12 cellular contexts compared by ENCODE assay signal in genomic region chr7:116227678-116228239, GRCh38. TPM values are rescaled to one million over a fixed set of nuclear protein-coding genes. Genes with fewer than 3 reads are reported as not detected.
DNase-seq lines count a peak whose midpoint lies in the region; ATAC-seq and TF ChIP-seq lines count a peak whose summit lies in the region.
"Had no signal": no experiment of that assay in that cellular context is flagged by ENCODE, and none has a peak within 500 bp of the region (broad histone marks: within the 10 kb centered on the region; RNA-seq: fewer than 3 reads in every experiment).

No MANE protein-coding gene starts in this region.

- H3K4me2 ChIP-seq in GM23248 (ENCODE audit: unreplicated experiment) = peak overlapping the region; percentile 63

- no peak for TF ChIP-seq POLR2A in stomach (IDR thresholded peaks at IDR 0.05)

- 0% methylated on average over 2 of the region's 2 CpGs for WGBS in GM23248 (ENCODE audit: low coverage in 1 of 2, low lambda C conversion rate in 2 of 2, missing lambda C conversion rate in 2 of 2), 2 experiments
- WGBS in stomach, 5 donors = 64 to 81% (median 67%) methylated on average over 2 of the region's 2 CpGs

- H4K20me1 ChIP-seq in GM23248 (ENCODE audit: insufficient read depth) = no peaks in the 10 kb centered on the region

- no peak overlapping the region for H3K4me3 Mint-ChIP-seq in activated naive CD8-positive, alpha-beta T cell treated with anti-CD3 and anti-CD28 coated beads, Interleukin-2, amount 50 U/mL, for 24 hours

- H2AFZ ChIP-seq in GM23248 = no peak overlapping the region

- peak overlapping the region; percentile 67 for H3K27ac ChIP-seq in GM23248
- H3K27ac ChIP-seq in stomach = peak overlapping the region in 3 of 5 donors; percentile 47 to 84 (median 78)
- H3K27ac ChIP-seq: psoas muscle had no signal

- no peaks in the 10 kb centered on the region for H3K9me2 ChIP-seq in GM23248 (ENCODE audit: insufficient read depth)

- peaks cover 92% of the 10 kb centered on the region for H3K4me1 Mint-ChIP-seq in activated naive CD8-positive, alpha-beta T cell treated with anti-CD3 and anti-CD28 coated beads, Interleukin-2, amount 50 U/mL, for 24 hours

- H3K9me3 ChIP-seq in GM23248 (ENCODE audit: low read depth) (no peaks in the 10 kb centered on the region), stomach (no peaks in the 10 kb centered on the region)
- H3K9me3 ChIP-seq: psoas muscle had no signal

- H3K27ac Mint-ChIP-seq in activated naive CD8-positive, alpha-beta T cell treated with anti-CD3 and anti-CD28 coated beads, Interleukin-2, amount 50 U/mL, for 24 hours = peak overlapping the region; percentile 46

- H3K9me3 Mint-ChIP-seq in activated naive CD8-positive, alpha-beta T cell treated with anti-CD3 and anti-CD28 coated beads, Interleukin-2, amount 50 U/mL, for 24 hours = no peaks in the 10 kb centered on the region

- in situ Hi-C loops in GM23248 (cut with MboI) = no loop called here

- TF ChIP-seq CTCF in foreskin fibroblast (IDR thresholded peaks at IDR 0.05; ENCODE audit: low read depth, low read length) (no peak), stomach (IDR thresholded peaks at IDR 0.05) (no peak)

- peaks cover 39% of the 10 kb centered on the region for H3K79me2 ChIP-seq in GM23248 (ENCODE audit: insufficient read depth)

- H3K27me3 ChIP-seq in GM23248 (replicated peaks; ENCODE audit: insufficient read depth) = no peaks in the 10 kb centered on the region
- H3K27me3 ChIP-seq in stomach = no peaks in the 10 kb centered on the region

- H3K36me3 Mint-ChIP-seq in activated naive CD8-positive, alpha-beta T cell treated with anti-CD3 and anti-CD28 coated beads, Interleukin-2, amount 50 U/mL, for 24 hours (ENCODE audit: low read depth) = peaks cover 2% of the 10 kb centered on the region

- no peak for TF ChIP-seq EP300 in stomach (IDR thresholded peaks at IDR 0.05)

- H3K4me3 ChIP-seq in GM23248 (peak overlapping the region; percentile 23; the same call in 1 of the 2 replicates), foreskin fibroblast (ENCODE audit: low read depth in 1 of 2, low read length in 2 of 2) (no peak overlapping the region), stomach (no peak overlapping the region)
- H3K4me3 ChIP-seq: psoas muscle had no signal

- intact Hi-C loops in stomach (cut with DNase I; ENCODE audit: low total_unique reads) = no loop called here

- H3K4me1 ChIP-seq in GM23248 (ENCODE audit: insufficient read depth) (peaks cover 77% of the 10 kb centered on the region), stomach (peaks cover 33 to 95% (median 66%) of the 10 kb centered on the region in 4 donors)

- DNase-seq in GM23248 = peak; percentile 93
- no peak for DNase-seq in activated naive CD8-positive, alpha-beta T cell treated with anti-CD3 and anti-CD28 coated beads, Interleukin-2, amount 50 U/mL, for 24 hours
- peak; percentile 75 to 89 for DNase-seq in foreskin fibroblast
- no peak for DNase-seq in stomach
- DNase-seq in NCI-H1417 treated with DMSO at 0.1 percent for 48 hours (lab: John Stamatoyannopoulos, UW) = no peak
- DNase-seq in NK-92 (lab: John Stamatoyannopoulos, UW; ENCODE audit: unreplicated experiment) = no peak
- no peak for DNase-seq in NCI-H510A treated with DMSO at 0.1 percent for 48 hours (lab: John Stamatoyannopoulos, UW)
- DNase-seq: islet precursor cell, NCI-H510A, psoas muscle, T-helper 2 cell had no signal

- no peaks in the 10 kb centered on the region for H3K27me3 Mint-ChIP-seq in activated naive CD8-positive, alpha-beta T cell treated with anti-CD3 and anti-CD28 coated beads, Interleukin-2, amount 50 U/mL, for 24 hours

- H3K36me3 ChIP-seq in GM23248 (ENCODE audit: low read depth) (no peaks in the 10 kb centered on the region), stomach (no peaks in the 10 kb centered on the region)

- no peak for ATAC-seq in activated naive CD8-positive, alpha-beta T cell treated with anti-CD3 and anti-CD28 coated beads, Interleukin-2, amount 50 U/mL, for 24 hours
- ATAC-seq in HG03469 (IDR thresholded peaks at IDR 0.05; ENCODE audit: unreplicated experiment) = no peak
- ATAC-seq: psoas muscle had no signal

- H3K9ac ChIP-seq in GM23248 = 0 out of 2 replicates have a peak overlapping the region, but pooled peaks have one; percentile 11

- peaks cover 33% of the 10 kb centered on the region for H3F3A ChIP-seq in GM23248 (ENCODE audit: insufficient read depth)

RNA-seq across cellular contexts. Expression of gene TES, which starts 17.4 kb away (rescaled TPM):
- total RNA-seq in GM23248 (2014; rRNA removed; shearing (Covaris generic)) = 32.6 and 41.5 TPM in 2 replicates
- 32.5 and 32.9 TPM in 2 replicates for polyA plus RNA-seq in GM23248 (2016; fragmentation: Nextera tagmentation; extraction: Ambion mirVana)
- 100 to 1,000 TPM in 4 of 5 donors, 10 to 100 TPM in 1; 78.8 to 191 (median 155) TPM for total RNA-seq in stomach
- 10 to 100 TPM; 46.0 to 98.5 (median 52.3) TPM for polyA plus RNA-seq in stomach

Comparison
In these comparisons a context has a peak if more than half of its experiments do, and no peak if none do; other contexts are left out.
1. DNase-seq: peak in GM23248 (single experiment) and foreskin fibroblast (2 of 2); none in activated naive CD8-positive, alpha-beta T cell treated with anti-CD3 and anti-CD28 coated beads, Interleukin-2, amount 50 U/mL, for 24 hours (single experiment), stomach (single experiment), NCI-H1417 treated with DMSO at 0.1 percent for 48 hours (single experiment), NK-92 (single experiment) and NCI-H510A treated with DMSO at 0.1 percent for 48 hours (single experiment).